In genomic region chr6:132511159-132511835, GRCh38 we compare ENCODE assay signal across 8 cellular contexts. TPM values are rescaled to one million over a fixed set of nuclear protein-coding genes. Genes with fewer than 3 reads are reported as not detected.
A peak's percentile ranks its signal among the peaks of the same experiment; 100 is the strongest.
DNase-seq lines count a peak whose midpoint lies in the region; ATAC-seq and TF ChIP-seq lines count a peak whose summit lies in the region.

No MANE protein-coding gene starts in this region.

- 84 to 90% methylated on average over 5 of the region's 5 CpGs for WGBS in ectodermal cell, 2 experiments

- H3K36me3 ChIP-seq in DND-41 (ENCODE audit: insufficient read depth, low read length) = no peaks in the 10 kb centered on the region
- no peaks in the 10 kb centered on the region for H3K36me3 ChIP-seq in KMS-11 (ENCODE audit: insufficient read depth)
- H3K36me3 ChIP-seq in ectodermal cell (ENCODE audit: control insufficient read depth, insufficient read depth, low read length) = no peaks in the 10 kb centered on the region
- H3K36me3 ChIP-seq in neuron (ENCODE audit: insufficient read depth, low read length) = no peaks in the 10 kb centered on the region

- H3K4me2 ChIP-seq in DND-41 (ENCODE audit: insufficient read depth, low read length) = peak overlapping the region; percentile 69
- H3K4me2 ChIP-seq in KMS-11 = peak overlapping the region; percentile 85

- no peak for ATAC-seq in DND-41 (ENCODE audit: insufficient read depth, low read depth)
- ATAC-seq in GM18873 (IDR thresholded peaks at IDR 0.05; ENCODE audit: low FRiP score, unreplicated experiment) = no peak
- no peak for ATAC-seq in GM21786 (IDR thresholded peaks at IDR 0.05; ENCODE audit: unreplicated experiment)

- H3K27ac ChIP-seq in DND-41 (ENCODE audit: low read length) (no peak overlapping the region), KMS-11 (no peak overlapping the region), ectodermal cell (ENCODE audit: insufficient read depth, low read depth, low read length, poor library complexity, severe bottlenecking) (no peak overlapping the region)

- H3K4me3 ChIP-seq in DND-41 (ENCODE audit: low read depth in 1 of 2, low read length in 2 of 2) = peak overlapping the region in 1 of 2 experiments; percentile 76; a peak in 2 of 4 replicates
- H3K4me3 ChIP-seq in KMS-11 (IDR thresholded peaks at IDR 0.05; ENCODE audit: insufficient read depth, low read depth, low read length) = no peak overlapping the region
- peak overlapping the region; percentile 51 for H3K4me3 ChIP-seq in ectodermal cell (ENCODE audit: insufficient read depth, low read depth, low read length)
- peak overlapping the region; percentile 70 for H3K4me3 ChIP-seq in neuron (ENCODE audit: low read length)

- H3K9ac ChIP-seq in DND-41 (ENCODE audit: low read depth, low read length) (peak overlapping the region; percentile 59; the same call in 1 of the 2 replicates), KMS-11 (no peak overlapping the region)

- H3K4me1 ChIP-seq in DND-41 (ENCODE audit: insufficient read depth, low read length) (peaks cover 26% of the 10 kb centered on the region), KMS-11 (ENCODE audit: low read depth, poor library complexity, severe bottlenecking) (peaks cover 34% of the 10 kb centered on the region), ectodermal cell (ENCODE audit: control insufficient read depth, insufficient read depth, low read length) (no peaks in the 10 kb centered on the region), neuron (ENCODE audit: insufficient read depth, low read length) (peaks cover 3% of the 10 kb centered on the region)

- TF ChIP-seq CTCF in DND-41 (IDR thresholded peaks at IDR 0.05; ENCODE audit: borderline replicate concordance, extremely low read depth, low read length, poor library complexity, severe bottlenecking) (no peak), KMS-11 (conservative IDR thresholded peaks at IDR 0.05; ENCODE audit: low read depth, low read length) (no peak)

- H3K9me3 ChIP-seq in DND-41 (ENCODE audit: insufficient read depth, low read length, severe bottlenecking) (no peaks in the 10 kb centered on the region), ectodermal cell (ENCODE audit: control insufficient read depth, low read length) (no peaks in the 10 kb centered on the region), neuron (ENCODE audit: low read length) (no peaks in the 10 kb centered on the region)

- H3K79me2 ChIP-seq in DND-41 (ENCODE audit: insufficient read depth, low read length) (peaks cover 25% of the 10 kb centered on the region), KMS-11 (ENCODE audit: insufficient read depth, low read depth) (peaks cover 25% of the 10 kb centered on the region; the same call in 1 of the 2 replicates)

- DNase-seq in DND-41 (no peak), NCI-H2196 (lab: John Stamatoyannopoulos, UW; ENCODE audit: unreplicated experiment) (no peak), NCI-H1436 treated with DMSO at 0.1 percent for 48 hours (lab: John Stamatoyannopoulos, UW) (no peak)

- H2AFZ ChIP-seq in DND-41 (ENCODE audit: low read depth, low read length) = no peak overlapping the region
- no peak overlapping the region for H2AFZ ChIP-seq in KMS-11 (ENCODE audit: low read depth)
- H2AFZ ChIP-seq in neuron (ENCODE audit: low read depth, low read length) = no peak overlapping the region

- no peaks in the 10 kb centered on the region; the same call in 1 of the 2 replicates for H4K20me1 ChIP-seq in DND-41 (ENCODE audit: insufficient read depth, low read length)
- no peaks in the 10 kb centered on the region for H4K20me1 ChIP-seq in KMS-11 (ENCODE audit: insufficient read depth)

- H3K27me3 ChIP-seq in DND-41 (ENCODE audit: insufficient read depth, low read length, poor library complexity) (peaks cover 20% of the 10 kb centered on the region), KMS-11 (ENCODE audit: insufficient read depth, low read depth) (no peaks in the 10 kb centered on the region), ectodermal cell (ENCODE audit: control insufficient read depth, insufficient read depth, low read length, poor library complexity, severe bottlenecking) (no peaks in the 10 kb centered on the region), neuron (ENCODE audit: insufficient read depth, low read length) (peaks cover 18% of the 10 kb centered on the region)

RNA-seq across cellular contexts. Expression of gene STX7, which starts 1.6 kb away (rescaled TPM):
- polyA plus RNA-seq in ectodermal cell (2013, experiment 1 of 4) = 45.0 TPM
- 39.1 TPM for polyA plus RNA-seq in ectodermal cell (2013, experiment 2 of 4)
- polyA plus RNA-seq in ectodermal cell (2013, experiment 3 of 4) = 28.4 TPM
- polyA plus RNA-seq in ectodermal cell (2013, experiment 4 of 4) = 36.7 TPM

RNA-seq across cellular contexts. Expression of gene TAAR9, which starts 26.8 kb away (rescaled TPM):
- polyA plus RNA-seq in ectodermal cell (2013, experiment 1 of 4) = not detected
- polyA plus RNA-seq in ectodermal cell (2013, experiment 2 of 4) = not detected
- not detected for polyA plus RNA-seq in ectodermal cell (2013, experiment 3 of 4)
- not detected for polyA plus RNA-seq in ectodermal cell (2013, experiment 4 of 4)

RNA-seq across cellular contexts. Expression of gene TAAR8, which starts 41.2 kb away (rescaled TPM):
- polyA plus RNA-seq in ectodermal cell (2013, experiment 1 of 4) = not detected
- not detected for polyA plus RNA-seq in ectodermal cell (2013, experiment 2 of 4)
- polyA plus RNA-seq in ectodermal cell (2013, experiment 3 of 4) = not detected
- polyA plus RNA-seq in ectodermal cell (2013, experiment 4 of 4) = not detected

RNA-seq across cellular contexts. Expression of gene TAAR6, which starts 58.8 kb away (rescaled TPM):
- polyA plus RNA-seq in ectodermal cell (2013, experiment 1 of 4) = not detected
- not detected for polyA plus RNA-seq in ectodermal cell (2013, experiment 2 of 4)
- not detected for polyA plus RNA-seq in ectodermal cell (2013, experiment 3 of 4)
- not detected for polyA plus RNA-seq in ectodermal cell (2013, experiment 4 of 4)
